ENCODE assay signal across 8 cellular contexts in genomic region chr6:71287926-71288227, GRCh38. TPM values are rescaled to one million over a fixed set of nuclear protein-coding genes. Genes with fewer than 3 reads are reported as not detected.
A peak's percentile ranks its signal among the peaks of the same experiment; 100 is the strongest.
DNase-seq lines count a peak whose midpoint lies in the region; ATAC-seq, FAIRE-seq and TF ChIP-seq lines count a peak whose summit lies in the region.

No MANE protein-coding gene starts in this region.

- peak overlapping the region; percentile 53 for H3K27ac ChIP-seq in CD8-positive, alpha-beta T cell (ENCODE audit: low read depth, low read length)
- H3K27ac ChIP-seq in PC-9 (no peak overlapping the region), esophagus (ENCODE audit: low read depth in 2 of 2, low read length in 1 of 2) (peak overlapping the region; percentile 96 to 97), osteoblast (ENCODE audit: low read depth, low read length) (peak overlapping the region; percentile 32)

- no peaks in the 10 kb centered on the region for H3K36me3 ChIP-seq in CD8-positive, alpha-beta T cell (ENCODE audit: insufficient read depth, low read length)
- H3K36me3 ChIP-seq in PC-9 (ENCODE audit: low read depth): no peaks in the 10 kb centered on the region
- no peaks in the 10 kb centered on the region for H3K36me3 ChIP-seq in esophagus (ENCODE audit: control insufficient read depth in 2 of 2, insufficient read depth in 2 of 2, low read length in 1 of 2)
- H3K36me3 ChIP-seq in osteoblast (ENCODE audit: insufficient read depth, low read length): no peaks in the 10 kb centered on the region

- CTCF ChIA-PET in CD8-positive, alpha-beta T cell (lab: Charles Lee): interaction anchor here (1.0 to 2.1 kb wide), 5 partner anchors 8 to 98 kb away, joined by 3 to 9 read pairs (median 3); no protein-coding TSS in a partner anchor
- CTCF ChIA-PET in PC-9 (lab: Charles Lee): interaction anchor here (0.6 kb wide), 1 partner anchor 38 kb away, joined by 3 read pairs; no protein-coding TSS in a partner anchor

- H4K20me1 ChIP-seq in PC-9 (ENCODE audit: insufficient read depth): no peaks in the 10 kb centered on the region
- H4K20me1 ChIP-seq in osteoblast (ENCODE audit: insufficient read depth, low read length): no peaks in the 10 kb centered on the region

- H3F3A ChIP-seq in PC-9 (ENCODE audit: insufficient read depth, low read depth): peaks cover 16% of the 10 kb centered on the region; the same call in 1 of the 2 replicates

- no peak for TF ChIP-seq POLR2A in GM12891 (IDR thresholded peaks at IDR 0.05; ENCODE audit: low read depth, low read length)

- peak overlapping the region; percentile 78 for H3K4me3 Mint-ChIP-seq in CD8-positive, alpha-beta T cell

- no peaks in the 10 kb centered on the region for H3K9me3 ChIP-seq in CD8-positive, alpha-beta T cell (ENCODE audit: low read length)
- H3K9me3 ChIP-seq in PC-9 (ENCODE audit: insufficient read depth, low read depth) (no peaks in the 10 kb centered on the region), esophagus (ENCODE audit: control insufficient read depth in 2 of 2, insufficient read depth in 1 of 2, low read depth in 1 of 2, low read length in 1 of 2) (no peaks in the 10 kb centered on the region), osteoblast (ENCODE audit: low read depth, low read length) (no peaks in the 10 kb centered on the region)

- WGBS in esophagus, 2 donors: 7% methylated on average over 5 of the region's 5 CpGs

- FAIRE-seq in GM12891 (lab: Jason Lieb, UNC): no peak

- peak overlapping the region; percentile 84 for H3K27ac Mint-ChIP-seq in CD8-positive, alpha-beta T cell

- no peak for TF ChIP-seq CTCF in CD8-positive, alpha-beta T cell (IDR thresholded peaks at IDR 0.05)
- TF ChIP-seq CTCF in PC-9 (conservative IDR thresholded peaks at IDR 0.05) (no peak), osteoblast (IDR thresholded peaks at IDR 0.05; ENCODE audit: extremely low read depth, low read depth, low read length) (no peak)

- intact Hi-C loops in CD8-positive, alpha-beta T cell (cut with DNase I, micrococcal nuclease): loop anchor here (2.0 to 10.0 kb wide), 8 partner anchors 36 to 1493 kb away; partner anchors contain the start of genes SDHAF4 (in 2 of the 2), SMAP1 (in 2 of the 2), FAM135A (in 1 of the 2) and LMBRD1 (in 1 of the 2)
- intact Hi-C loops in PC-9 (cut with micrococcal nuclease; ENCODE audit: unreplicated experiment): loop anchor here (5.0 kb wide), 2 partner anchors 44 to 96 kb away; no protein-coding TSS in a partner anchor

- H3K4me1 Mint-ChIP-seq in CD8-positive, alpha-beta T cell (ENCODE audit: low read depth): peaks cover 41% of the 10 kb centered on the region

- no peak for ATAC-seq in CD8-positive, alpha-beta T cell
- ATAC-seq in GM18520 (IDR thresholded peaks at IDR 0.05; ENCODE audit: unreplicated experiment) (no peak), HG03571 (IDR thresholded peaks at IDR 0.05; ENCODE audit: unreplicated experiment) (no peak)

- H2AFZ ChIP-seq in PC-9 (peak overlapping the region; percentile 92), osteoblast (ENCODE audit: low read length) (peak overlapping the region; percentile 87)

- H3K36me3 Mint-ChIP-seq in CD8-positive, alpha-beta T cell: no peaks in the 10 kb centered on the region

- H3K4me2 ChIP-seq in PC-9 (peak overlapping the region; percentile 88), osteoblast (ENCODE audit: insufficient read depth, low read length) (peak overlapping the region; percentile 88)

- BruUV-seq in PC-9 (replicated peaks; lab: Mats Ljungman, UMichigan): no TSS peak

- no peaks in the 10 kb centered on the region for H3K9me3 Mint-ChIP-seq in CD8-positive, alpha-beta T cell

- DNase-seq in CD8-positive, alpha-beta T cell: no peak
- DNase-seq in PC-9 (no peak), osteoblast (ENCODE audit: insufficient read length, low spot score, missing footprints) (no peak), DMS53 (lab: John Stamatoyannopoulos, UW) (no peak), GM12891 (ENCODE audit: insufficient read length, low spot score) (no peak)

- H3K9me2 ChIP-seq in PC-9 (ENCODE audit: insufficient read depth): no peaks in the 10 kb centered on the region

- no peaks in the 10 kb centered on the region for H3K27me3 Mint-ChIP-seq in CD8-positive, alpha-beta T cell (ENCODE audit: low read depth)

- no peaks in the 10 kb centered on the region for H3K27me3 ChIP-seq in CD8-positive, alpha-beta T cell (ENCODE audit: insufficient read depth, low read length)
- H3K27me3 ChIP-seq in PC-9 (ENCODE audit: insufficient read depth, low read depth): no peaks in the 10 kb centered on the region
- no peaks in the 10 kb centered on the region for H3K27me3 ChIP-seq in esophagus (ENCODE audit: control insufficient read depth in 1 of 2, insufficient read depth in 2 of 2, low read length in 2 of 2)
- no peaks in the 10 kb centered on the region for H3K27me3 ChIP-seq in osteoblast (ENCODE audit: insufficient read depth, low read length)

- POLR2A ChIA-PET in CD8-positive, alpha-beta T cell (lab: Charles Lee): interaction anchor here (0.6 to 3.1 kb wide), 10 partner anchors 10 to 875 kb away, joined by 3 to 14 read pairs (median 4); partner anchors contain the start of genes FAM135A and SMAP1
- POLR2A ChIA-PET in PC-9 (lab: Charles Lee; ENCODE audit: unreplicated experiment): interaction anchor here (0.5 to 0.7 kb wide), 5 partner anchors 85 to 191 kb away, joined by 3 to 9 read pairs (median 5); no protein-coding TSS in a partner anchor

- H3K79me2 ChIP-seq in PC-9 (ENCODE audit: low read depth) (peaks cover 16% of the 10 kb centered on the region; the same call in 1 of the 2 replicates), osteoblast (ENCODE audit: insufficient read depth, low read length) (peaks cover 33% of the 10 kb centered on the region)

- H3K4me1 ChIP-seq in CD8-positive, alpha-beta T cell (ENCODE audit: insufficient read depth, low read length): peaks cover 24% of the 10 kb centered on the region
- peaks cover 24% of the 10 kb centered on the region for H3K4me1 ChIP-seq in PC-9 (replicated peaks; ENCODE audit: insufficient read depth)
- H3K4me1 ChIP-seq in esophagus (ENCODE audit: control insufficient read depth in 2 of 2, insufficient read depth in 2 of 2, low read length in 1 of 2): no peaks in the 10 kb centered on the region
- H3K4me1 ChIP-seq in osteoblast (ENCODE audit: insufficient read depth, low read length): peaks cover 9% of the 10 kb centered on the region

- H3K4me3 ChIP-seq in CD8-positive, alpha-beta T cell (ENCODE audit: low read depth, low read length): peak overlapping the region; percentile 70
- H3K4me3 ChIP-seq in PC-9 (peak overlapping the region; percentile 80), esophagus (ENCODE audit: low read depth in 1 of 2, low read length in 2 of 2) (peak overlapping the region; percentile 83 to 94), osteoblast (ENCODE audit: insufficient read depth, low read length) (peak overlapping the region; percentile 82)

TF ChIP-seq in GM12891, 5 proteins besides CTCF, POLR2A, EP300 and RAD21:
- TF ChIP-seq PAX5 (IDR thresholded peaks at IDR 0.05; ENCODE audit: insufficient read depth, low read length, severe bottlenecking) (no peak), POLR2AphosphoS5 (IDR thresholded peaks at IDR 0.05; ENCODE audit: low read depth, low read length) (no peak), POU2F2 (IDR thresholded peaks at IDR 0.05; ENCODE audit: low read depth, low read length) (no peak)

RNA-seq across cellular contexts. Expression of gene OGFRL1, which starts 0.7 kb away (rescaled TPM):
- 1 to 10 TPM; 9.6 to 10.0 TPM for total RNA-seq in CD8-positive, alpha-beta T cell
- total RNA-seq in PC-9 (2021) (8.1 and 11.0 TPM in 2 replicates), osteoblast (15.9 and 18.0 TPM in 2 replicates)
- polyA plus RNA-seq in esophagus: 10 to 100 TPM; 12.1 to 15.5 TPM
- 0.19 TPM for polyA plus RNA-seq in GM12891 (2012; ENCODE audit: low read depth, missing spikeins)
